In the genomic region with DNA sequence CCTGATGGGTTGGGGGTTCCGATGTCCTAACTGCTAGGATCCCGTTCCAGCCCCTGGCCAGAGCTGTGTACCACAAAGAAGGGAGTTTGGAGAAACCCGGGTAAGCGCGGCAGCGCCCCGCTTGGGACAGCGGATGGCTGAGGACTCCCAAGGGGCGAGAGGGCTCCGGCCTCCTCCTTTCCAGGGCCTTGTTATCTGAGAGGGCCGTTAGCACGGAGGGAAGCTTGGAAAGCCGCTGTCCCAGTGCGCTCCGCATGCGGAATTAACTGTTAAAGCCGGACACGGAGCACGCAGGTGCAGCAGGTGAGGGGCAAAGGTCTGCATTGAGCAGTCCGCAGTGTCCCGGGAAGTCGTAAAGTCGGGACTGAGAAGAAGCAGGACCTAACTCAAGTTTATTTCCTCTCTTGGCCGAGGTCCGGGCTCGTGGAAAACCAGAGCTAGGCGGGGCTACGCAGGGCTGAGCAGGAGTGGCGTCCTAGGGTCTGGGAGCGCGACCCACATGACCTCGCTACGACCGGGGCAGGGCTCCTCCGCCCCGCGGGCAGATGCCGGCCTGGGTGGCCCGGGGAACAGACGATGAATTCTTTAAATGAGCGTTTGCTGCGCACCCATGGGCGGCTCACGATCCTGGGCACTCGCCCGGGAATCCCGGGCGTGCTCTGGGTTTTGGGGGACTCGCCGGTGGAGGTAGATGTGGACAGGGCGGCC, we compare ENCODE assay signal across 11 cellular contexts. TPM values are rescaled to one million over a fixed set of nuclear protein-coding genes. Genes with fewer than 3 reads are reported as not detected.
DNase-seq lines count a peak whose midpoint lies in the region; ATAC-seq, FAIRE-seq and TF ChIP-seq lines count a peak whose summit lies in the region.
"Had no signal": no experiment of that assay in that cellular context is flagged by ENCODE, and none has a peak within 500 bp of the region (broad histone marks: within the 10 kb centered on the region; RNA-seq: fewer than 3 reads in every experiment).

No MANE protein-coding gene starts in this region.

- H3K36me3 ChIP-seq in smooth muscle cell (ENCODE audit: low read depth) = no peaks in the 10 kb centered on the region
- H3K36me3 ChIP-seq: thyroid gland had no signal

- CTCF ChIA-PET in activated CD4-positive, alpha-beta T cell treated with anti-CD3 and anti-CD28 coated beads for 36 hours (lab: Charles Lee) = interaction anchor here (1.7 kb wide), 1 partner anchor 178 kb away, joined by 3 read pairs; no protein-coding TSS in a partner anchor
- CTCF ChIA-PET in activated B cell treated with CpG ODN at 0.5 μM for 24 hours (lab: Charles Lee) = no interaction called here

- peak overlapping the region; percentile 63 for H3K4me2 ChIP-seq in smooth muscle cell

- no peaks in the 10 kb centered on the region for H4K20me1 ChIP-seq in smooth muscle cell (ENCODE audit: low read depth)

- H3K9me3 Mint-ChIP-seq in activated CD4-positive, alpha-beta T cell treated with anti-CD3 and anti-CD28 coated beads for 36 hours (ENCODE audit: low read depth) = no peaks in the 10 kb centered on the region
- no peaks in the 10 kb centered on the region for H3K9me3 Mint-ChIP-seq in activated B cell treated with CpG ODN at 0.5 μM for 24 hours

- H3K4me3 Mint-ChIP-seq in activated CD4-positive, alpha-beta T cell treated with anti-CD3 and anti-CD28 coated beads for 36 hours = no peak overlapping the region
- H3K4me3 Mint-ChIP-seq in activated B cell treated with CpG ODN at 0.5 μM for 24 hours = peak overlapping the region; percentile 52

- WGBS in smooth muscle cell (ENCODE audit: low lambda C conversion rate) = 2% methylated on average over 46 of the region's 51 CpGs

- no peaks in the 10 kb centered on the region for H3K79me2 ChIP-seq in smooth muscle cell (ENCODE audit: low read depth)

- H3K27me3 ChIP-seq in smooth muscle cell (ENCODE audit: low read depth) = peaks cover 100% of the 10 kb centered on the region

- H3K4me3 ChIP-seq in smooth muscle cell = peak overlapping the region; percentile 7
- H3K4me3 ChIP-seq: thyroid gland had no signal

- ATAC-seq in activated CD4-positive, alpha-beta T cell treated with anti-CD3 and anti-CD28 coated beads for 36 hours = no peak
- no peak for ATAC-seq in activated B cell treated with CpG ODN at 0.5 μM for 24 hours (ENCODE audit: low read depth)
- ATAC-seq: HCT116 had no signal

- POLR2A ChIA-PET in activated CD4-positive, alpha-beta T cell treated with anti-CD3 and anti-CD28 coated beads for 36 hours (lab: Charles Lee) = no interaction called here
- POLR2A ChIA-PET in activated B cell treated with CpG ODN at 0.5 μM for 24 hours (lab: Charles Lee) = no interaction called here

- no peak for FAIRE-seq in H54 (lab: Jason Lieb, UNC)

- no peaks in the 10 kb centered on the region for H3F3A ChIP-seq in smooth muscle cell (ENCODE audit: low read depth)

- TF ChIP-seq CTCF in activated B cell treated with CpG ODN at 0.5 μM for 24 hours (IDR thresholded peaks at IDR 0.05) (no peak), smooth muscle cell (IDR thresholded peaks at IDR 0.05; ENCODE audit: borderline replicate concordance, insufficient read depth, poor library complexity, severe bottlenecking) (no peak)

- H3K27ac Mint-ChIP-seq in activated CD4-positive, alpha-beta T cell treated with anti-CD3 and anti-CD28 coated beads for 36 hours = no peak overlapping the region
- H3K27ac Mint-ChIP-seq in activated B cell treated with CpG ODN at 0.5 μM for 24 hours = no peak overlapping the region

- H3K4me1 Mint-ChIP-seq in activated CD4-positive, alpha-beta T cell treated with anti-CD3 and anti-CD28 coated beads for 36 hours = peaks cover 29% of the 10 kb centered on the region
- H3K4me1 Mint-ChIP-seq in activated B cell treated with CpG ODN at 0.5 μM for 24 hours = peaks cover 42% of the 10 kb centered on the region

- H2AFZ ChIP-seq in smooth muscle cell (ENCODE audit: low read depth) = no peak overlapping the region

- peak; percentile 16 for DNase-seq in activated CD4-positive, alpha-beta T cell treated with anti-CD3 and anti-CD28 coated beads for 36 hours
- DNase-seq in activated CD4-positive, alpha-beta T cell treated with anti-CD3 and anti-CD28 coated beads for 48 hours = no peak
- DNase-seq in activated B cell treated with CpG ODN at 0.5 μM for 24 hours = peak; percentile 23
- DNase-seq in iPS-NIHi7 (ENCODE audit: extremely low spot score) = peak; percentile 44
- no peak for DNase-seq in smooth muscle cell (lab: John Stamatoyannopoulos, UW; ENCODE audit: unreplicated experiment)
- DNase-seq in H54 (ENCODE audit: insufficient read length, low spot score) = no peak
- DNase-seq in AG08396 (ENCODE audit: low spot score) = no peak
- DNase-seq in activated gamma-delta T cell (lab: John Stamatoyannopoulos, UW) = no peak

- no peak overlapping the region for H3K27ac ChIP-seq in smooth muscle cell (ENCODE audit: low read depth)
- H3K27ac ChIP-seq: thyroid gland, VCaP had no signal

- no peaks in the 10 kb centered on the region for H3K36me3 Mint-ChIP-seq in activated CD4-positive, alpha-beta T cell treated with anti-CD3 and anti-CD28 coated beads for 36 hours (ENCODE audit: low read depth)
- H3K36me3 Mint-ChIP-seq in activated B cell treated with CpG ODN at 0.5 μM for 24 hours (ENCODE audit: low read depth) = no peaks in the 10 kb centered on the region

- intact Hi-C loops in activated CD4-positive, alpha-beta T cell treated with anti-CD3 and anti-CD28 coated beads for 36 hours (cut with DNase I, micrococcal nuclease) = no loop called here
- intact Hi-C loops in activated B cell treated with CpG ODN at 0.5 μM for 24 hours (cut with micrococcal nuclease) = loop anchor here (5.0 kb wide), 1 partner anchor 398 kb away; the partner anchor contains the start of gene XPR1

- peaks cover 44% of the 10 kb centered on the region for H3K4me1 ChIP-seq in smooth muscle cell (ENCODE audit: low read depth)

- no peak for TF ChIP-seq POLR2A in H54 (IDR thresholded peaks at IDR 0.05; ENCODE audit: low read depth, low read length)

- no peak overlapping the region for H3K9ac ChIP-seq in smooth muscle cell (ENCODE audit: low read depth)

- no peaks in the 10 kb centered on the region for H3K9me3 ChIP-seq in smooth muscle cell (replicated peaks; ENCODE audit: low read depth)
- H3K9me3 ChIP-seq: thyroid gland had no signal

- H3K27me3 Mint-ChIP-seq in activated CD4-positive, alpha-beta T cell treated with anti-CD3 and anti-CD28 coated beads for 36 hours = peaks cover 72% of the 10 kb centered on the region
- peaks cover 58% of the 10 kb centered on the region for H3K27me3 Mint-ChIP-seq in activated B cell treated with CpG ODN at 0.5 μM for 24 hours

RNA-seq across cellular contexts. Expression of gene LHX4, which starts 4.5 kb away (rescaled TPM):
- total RNA-seq in activated CD4-positive, alpha-beta T cell treated with anti-CD3 and anti-CD28 coated beads for 36 hours = not detected
- total RNA-seq in activated B cell treated with CpG ODN at 0.5 μM for 24 hours (not detected in 2 replicates), smooth muscle cell (not detected in 2 replicates)
- 0.39 TPM in 1 of 2 replicates, not detected in the other for polyA plus RNA-seq in smooth muscle cell
- total RNA-seq: thyroid gland had no signal

Comparison
In these comparisons a context has a peak if more than half of its experiments do, and no peak if none do; other contexts are left out.
1. DNase-seq: peak in activated CD4-positive, alpha-beta T cell treated with anti-CD3 and anti-CD28 coated beads for 36 hours (single experiment), activated B cell treated with CpG ODN at 0.5 μM for 24 hours (single experiment) and iPS-NIHi7 (single experiment); none in activated CD4-positive, alpha-beta T cell treated with anti-CD3 and anti-CD28 coated beads for 48 hours (single experiment), smooth muscle cell (single experiment), H54 (single experiment), AG08396 (single experiment) and activated gamma-delta T cell (single experiment).